In the genomic region with DNA sequence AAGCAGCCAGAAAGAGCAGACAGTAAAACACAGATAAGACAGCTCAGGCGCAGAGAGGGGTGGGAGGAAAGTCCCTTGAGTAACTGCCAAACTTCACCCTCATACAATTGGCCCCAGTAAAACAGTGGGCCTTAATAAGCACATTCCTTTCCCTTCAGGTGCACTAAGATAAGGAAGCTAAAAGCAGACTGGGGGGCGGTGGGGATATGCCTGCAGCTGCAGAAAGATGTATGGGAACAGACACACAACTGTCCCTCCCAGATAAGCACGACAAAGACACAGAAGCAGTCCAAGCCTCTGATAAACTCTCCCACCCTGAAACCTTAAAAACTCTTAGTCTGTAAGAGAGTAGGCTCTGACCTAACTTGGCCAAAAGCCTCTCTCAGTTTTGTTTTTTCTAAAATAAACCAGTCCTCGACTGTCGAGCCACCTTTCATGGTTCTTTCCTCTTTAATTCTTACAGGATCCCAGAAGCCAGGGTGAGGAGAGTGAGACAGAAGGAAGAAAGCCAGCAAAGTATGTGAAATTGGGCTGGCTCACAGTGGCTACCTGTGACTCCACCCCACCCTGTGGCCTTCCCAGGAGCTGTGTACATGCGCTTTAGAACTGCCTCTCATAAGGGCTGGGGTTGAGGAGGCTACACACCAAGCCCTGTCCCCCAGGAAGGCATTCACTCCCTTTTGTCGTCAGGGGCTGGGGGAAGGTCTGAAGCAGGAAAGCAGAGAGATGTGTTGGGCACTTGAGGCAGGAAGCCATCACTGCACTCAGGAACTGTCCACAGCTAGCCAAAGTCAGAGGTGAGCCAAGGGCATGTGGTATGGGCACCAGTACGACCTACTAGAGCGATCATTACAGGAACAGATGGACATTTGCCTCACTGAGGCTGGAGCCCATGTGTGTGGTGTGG, we compare ENCODE assay signal across 17 cellular contexts. TPM values are rescaled to one million over a fixed set of nuclear protein-coding genes. Genes with fewer than 3 reads are reported as not detected.
DNase-seq lines count a peak whose midpoint lies in the region; ATAC-seq and TF ChIP-seq lines count a peak whose summit lies in the region.
"Had no signal": no experiment of that assay in that cellular context is flagged by ENCODE, and none has a peak within 500 bp of the region (broad histone marks: within the 10 kb centered on the region; RNA-seq: fewer than 3 reads in every experiment).

No MANE protein-coding gene starts in this region.

- no peak overlapping the region for H3K27ac ChIP-seq in IMR-90 (ENCODE audit: insufficient read depth, low read length)
- H3K27ac ChIP-seq in colonic mucosa = no peak overlapping the region
- peak overlapping the region in 2 of 4 donors; percentile 62 to 70 for H3K27ac ChIP-seq in body of pancreas
- H3K27ac ChIP-seq: foreskin keratinocyte had no signal

- H2AK5ac ChIP-seq in IMR-90 (ENCODE audit: low read depth, low read length) = no peak overlapping the region

- no peak overlapping the region for H3K4me3 Mint-ChIP-seq in osteocyte (ENCODE audit: unreplicated experiment)
- H3K4me3 Mint-ChIP-seq: activated CD4-positive, alpha-beta memory T cell treated with anti-CD3 and anti-CD28 coated beads, Interleukin-2, amount 10 ng/mL, durations not matched to agents 7 days and 5 days; memory B cell had no signal

- H3K27me3 ChIP-seq in IMR-90 (ENCODE audit: control insufficient read depth, insufficient read depth, low read length) = peaks cover 4% of the 10 kb centered on the region
- no peaks in the 10 kb centered on the region for H3K27me3 ChIP-seq in colonic mucosa
- H3K27me3 ChIP-seq in body of pancreas = no peaks in the 10 kb centered on the region
- H3K27me3 ChIP-seq: foreskin keratinocyte had no signal

- no peak overlapping the region for H3K4ac ChIP-seq in IMR-90 (ENCODE audit: low read depth, low read length)

- H3K23ac ChIP-seq in IMR-90 (ENCODE audit: low read depth, low read length) = no peak overlapping the region

- no peaks in the 10 kb centered on the region for H3K79me1 ChIP-seq in IMR-90 (ENCODE audit: low read depth in 1 of 2, low read length in 2 of 2)

- in situ Hi-C loops in IMR-90 (cut with MboI; ENCODE audit: low sequenced_read_pairs) = no loop called here

- H4K20me1 ChIP-seq in IMR-90 (ENCODE audit: insufficient read depth, low read length) = no peaks in the 10 kb centered on the region

- H3K4me3 ChIP-seq in IMR-90 (ENCODE audit: insufficient read depth, low read depth, low read length) (no peak overlapping the region), colonic mucosa (no peak overlapping the region), body of pancreas (no peak overlapping the region)
- H3K4me3 ChIP-seq: smooth muscle cell had no signal

- WGBS in IMR-90 (ENCODE audit: extremely low coverage in 2 of 2, insufficient read length in 1 of 2), 2 experiments = 30% methylated on average over 3 of the region's 9 CpGs; no CpG with 5 or more reads in 1 of the 2 experiments
- WGBS in body of pancreas, 2 donors = 28 to 33% methylated on average over 9 of the region's 9 CpGs

- H3K4me2 ChIP-seq in IMR-90 (ENCODE audit: low read depth, low read length) = no peak overlapping the region
- H3K4me2 ChIP-seq: smooth muscle cell had no signal

- no peaks in the 10 kb centered on the region for H3K9me1 ChIP-seq in IMR-90 (ENCODE audit: insufficient read depth, low read length)

- H3K14ac ChIP-seq in IMR-90 (replicated peaks; ENCODE audit: low read depth, low read length) = no peak overlapping the region

- H2BK15ac ChIP-seq in IMR-90 (ENCODE audit: low read depth, low read length) = no peak overlapping the region

- TF ChIP-seq POLR2A in IMR-90 (IDR thresholded peaks at IDR 0.05; ENCODE audit: low read depth, low read length) (no peak), body of pancreas (IDR thresholded peaks at IDR 0.05) (no peak)

- no peaks in the 10 kb centered on the region for H3K4me1 ChIP-seq in IMR-90 (ENCODE audit: control insufficient read depth, insufficient read depth, low read length)
- H3K4me1 ChIP-seq in colonic mucosa = no peaks in the 10 kb centered on the region
- H3K4me1 ChIP-seq in body of pancreas = peaks cover 11% of the 10 kb centered on the region

- ATAC-seq in IMR-90 (ENCODE audit: low read depth) = no peak
- no peak for ATAC-seq in body of pancreas
- no peak for ATAC-seq in GM18909 (IDR thresholded peaks at IDR 0.05; ENCODE audit: poor library complexity, unreplicated experiment)

- H2AK9ac ChIP-seq in IMR-90 (replicated peaks; ENCODE audit: low read depth, low read length, poor library complexity) = no peak overlapping the region

- H3K9me3 ChIP-seq in IMR-90 (ENCODE audit: control insufficient read depth, insufficient read depth, low read length) = no peaks in the 10 kb centered on the region
- H3K9me3 ChIP-seq in colonic mucosa = no peaks in the 10 kb centered on the region
- no peaks in the 10 kb centered on the region for H3K9me3 ChIP-seq in body of pancreas

- no peak overlapping the region for H3K18ac ChIP-seq in IMR-90 (ENCODE audit: low read depth, low read length)

- intact Hi-C loops in IMR-90 (cut with micrococcal nuclease) (no loop called here), colonic mucosa (cut with DNase I) (no loop called here), body of pancreas (cut with DNase I) (no loop called here)

- no peak for TF ChIP-seq RAD21 in IMR-90 (IDR thresholded peaks at IDR 0.05; ENCODE audit: low read length)

- no peak overlapping the region for H2BK20ac ChIP-seq in IMR-90 (ENCODE audit: low read depth, low read length)

- no peak overlapping the region for H3K27ac Mint-ChIP-seq in osteocyte (ENCODE audit: unreplicated experiment)
- H3K27ac Mint-ChIP-seq: activated CD4-positive, alpha-beta memory T cell treated with anti-CD3 and anti-CD28 coated beads, Interleukin-2, amount 10 ng/mL, durations not matched to agents 7 days and 5 days; memory B cell had no signal

- H3K56ac ChIP-seq in IMR-90 (ENCODE audit: extremely low read depth, insufficient read depth, low read length) = no peak overlapping the region

- H3K36me3 ChIP-seq in IMR-90 (ENCODE audit: control insufficient read depth, insufficient read depth, low read length) (no peaks in the 10 kb centered on the region), colonic mucosa (no peaks in the 10 kb centered on the region), body of pancreas (replicated peaks in 1 of 2; ENCODE audit: insufficient read depth in 1 of 2, low read depth in 2 of 2) (no peaks in the 10 kb centered on the region)

- dilution Hi-C loops in IMR-90 (cut with HindIII; ENCODE audit: low sequenced_read_pairs, unreplicated experiment) = no loop called here

- H3K9ac ChIP-seq in IMR-90 (ENCODE audit: low read depth, low read length) (no peak overlapping the region), colonic mucosa (ENCODE audit: low read depth in 2 of 2, low read length in 2 of 2) (no peak overlapping the region)

- no peak for TF ChIP-seq CTCF in IMR-90 (conservative IDR thresholded peaks at IDR 0.05; ENCODE audit: low read depth, low read length)
- TF ChIP-seq CTCF in colonic mucosa (IDR thresholded peaks at IDR 0.05) = no peak
- no peak for TF ChIP-seq CTCF in osteocyte (IDR thresholded peaks at IDR 0.05)
- no peak for TF ChIP-seq CTCF in body of pancreas (IDR thresholded peaks at IDR 0.05)

- no peak overlapping the region for H4K5ac ChIP-seq in IMR-90 (ENCODE audit: low read depth, low read length)

- H3K36me3 Mint-ChIP-seq in osteocyte (ENCODE audit: unreplicated experiment) = no peaks in the 10 kb centered on the region
- H3K36me3 Mint-ChIP-seq: memory B cell had no signal

- CTCF ChIA-PET in IMR-90 (lab: Yijun Ruan, JAX) = interaction anchor here (1.3 kb wide), 1 partner anchor 9 kb away, joined by 4 read pairs; no protein-coding TSS in a partner anchor

- no peak overlapping the region for H4K91ac ChIP-seq in IMR-90 (ENCODE audit: insufficient read depth, low read depth, low read length)

- H4K8ac ChIP-seq in IMR-90 (ENCODE audit: low read depth in 2 of 2, low read length in 2 of 2) = no peak overlapping the region

- no peak overlapping the region for H2BK5ac ChIP-seq in IMR-90 (ENCODE audit: low read depth, low read length, poor library complexity, severe bottlenecking)

- POLR2A ChIA-PET in IMR-90 (lab: Charles Lee; ENCODE audit: unreplicated experiment) = no interaction called here

- BruUV-seq in IMR-90 (replicated peaks; lab: Mats Ljungman, UMichigan) = no TSS peak

- no peaks in the 10 kb centered on the region for H3K9me3 Mint-ChIP-seq in osteocyte (ENCODE audit: unreplicated experiment)
- H3K9me3 Mint-ChIP-seq: activated CD4-positive, alpha-beta memory T cell treated with anti-CD3 and anti-CD28 coated beads, Interleukin-2, amount 10 ng/mL, durations not matched to agents 7 days and 5 days; memory B cell had no signal

- H2BK120ac ChIP-seq in IMR-90 (ENCODE audit: low read depth, low read length) = no peak overlapping the region

- peaks cover 2% of the 10 kb centered on the region for H3K27me3 Mint-ChIP-seq in osteocyte (ENCODE audit: unreplicated experiment)

- H3K4me1 Mint-ChIP-seq in osteocyte (ENCODE audit: unreplicated experiment) = no peaks in the 10 kb centered on the region

- H2AFZ ChIP-seq in IMR-90 (replicated peaks; ENCODE audit: low read length, poor library complexity) = peak overlapping the region; percentile 38

- DNase-seq in CMK (ENCODE audit: low read depth) = peak; percentile 69
- no peak for DNase-seq in IMR-90
- DNase-seq in colonic mucosa = peak; percentile 15
- peak; percentile 54 for DNase-seq in osteocyte (ENCODE audit: extremely low spot score, unreplicated experiment)
- DNase-seq in SKM-1 (lab: John Stamatoyannopoulos, UW; ENCODE audit: unreplicated experiment) = no peak
- no peak for DNase-seq in body of pancreas
- DNase-seq in NCI-H2227 (lab: John Stamatoyannopoulos, UW; ENCODE audit: unreplicated experiment) = no peak
- DNase-seq: activated CD4-positive, alpha-beta memory T cell treated with anti-CD3 and anti-CD28 coated beads, Interleukin-2, amount 10 ng/mL, durations not matched to agents 7 days and 5 days; activated effector memory CD4-positive, alpha-beta T cell treated with anti-CD3 and anti-CD28 coated beads, Interleukin-2, amount 50 U/mL, for 16 hours; DMS79; Right ventricle myocardium superior; T1000 had no signal

RNA-seq across cellular contexts. Expression of a gene that starts 4.6 kb away (rescaled TPM):
- total RNA-seq in IMR-90 (2012; rRNA removed) (not detected in 2 replicates), colonic mucosa (not detected), osteocyte (not detected in 2 replicates), body of pancreas (not detected)
- polyA plus RNA-seq in IMR-90 (2012; rRNA removed) = not detected in 2 replicates
- not detected in 2 replicates for polyA plus RNA-seq in IMR-90 (2012; cell fraction: cytosol; rRNA removed)
- polyA plus RNA-seq in IMR-90 (2012; cell fraction: nucleus; rRNA removed; ENCODE audit: low replicate concordance) = not detected in 2 replicates
- total RNA-seq: activated CD4-positive, alpha-beta memory T cell treated with anti-CD3 and anti-CD28 coated beads, Interleukin-2, amount 10 ng/mL, durations not matched to agents 7 days and 5 days; osteoblast; Right ventricle myocardium superior had no signal

RNA-seq across cellular contexts. Expression of a gene that starts 13.6 kb away (rescaled TPM):
- not detected in 2 replicates for total RNA-seq in IMR-90 (2012; rRNA removed)
- not detected in 2 replicates for polyA plus RNA-seq in IMR-90 (2012; rRNA removed)
- polyA plus RNA-seq in IMR-90 (2012; cell fraction: cytosol; rRNA removed) = not detected in 2 replicates
- not detected in 2 replicates for polyA plus RNA-seq in IMR-90 (2012; cell fraction: nucleus; rRNA removed; ENCODE audit: low replicate concordance)
- 10 to 100 TPM; 16.3 to 34.9 TPM for total RNA-seq in colonic mucosa
- not detected in 2 replicates for total RNA-seq in osteocyte
- total RNA-seq in body of pancreas = 10 to 100 TPM; 19.5 to 43.2 TPM

RNA-seq across cellular contexts. Expression of a gene that starts 31.3 kb away (rescaled TPM):
- total RNA-seq in IMR-90 (2012; rRNA removed) = not detected in 2 replicates
- not detected in 2 replicates for polyA plus RNA-seq in IMR-90 (2012; rRNA removed)
- not detected in 2 replicates for polyA plus RNA-seq in IMR-90 (2012; cell fraction: cytosol; rRNA removed)
- polyA plus RNA-seq in IMR-90 (2012; cell fraction: nucleus; rRNA removed; ENCODE audit: low replicate concordance) = not detected in 2 replicates
- total RNA-seq in colonic mucosa = not detected
- not detected in 2 replicates for total RNA-seq in osteocyte
- total RNA-seq in body of pancreas = not detected
- total RNA-seq: activated CD4-positive, alpha-beta memory T cell treated with anti-CD3 and anti-CD28 coated beads, Interleukin-2, amount 10 ng/mL, durations not matched to agents 7 days and 5 days; foreskin keratinocyte; osteoblast; Right ventricle myocardium superior; smooth muscle cell had no signal

RNA-seq across cellular contexts. Expression of a gene that starts 31.4 kb away (rescaled TPM):
- not detected in 2 replicates for total RNA-seq in IMR-90 (2012; rRNA removed)
- not detected in 2 replicates for polyA plus RNA-seq in IMR-90 (2012; rRNA removed)
- polyA plus RNA-seq in IMR-90 (2012; cell fraction: cytosol; rRNA removed) = not detected in 2 replicates
- not detected in 2 replicates for polyA plus RNA-seq in IMR-90 (2012; cell fraction: nucleus; rRNA removed; ENCODE audit: low replicate concordance)
- total RNA-seq in colonic mucosa = not detected
- total RNA-seq in osteocyte = not detected in 2 replicates
- not detected for total RNA-seq in body of pancreas
- total RNA-seq: activated CD4-positive, alpha-beta memory T cell treated with anti-CD3 and anti-CD28 coated beads, Interleukin-2, amount 10 ng/mL, durations not matched to agents 7 days and 5 days; foreskin keratinocyte; osteoblast; smooth muscle cell had no signal
- polyA plus RNA-seq: foreskin keratinocyte, smooth muscle cell had no signal

RNA-seq across cellular contexts. Expression of a gene that starts 46.8 kb away (rescaled TPM):
- total RNA-seq in IMR-90 (2012; rRNA removed) (not detected in 2 replicates), colonic mucosa (1 to 10 TPM in 1 of 2 donors, under 1 TPM in 1; 0.79 to 6.9 TPM), osteocyte (not detected in 2 replicates), body of pancreas (1 to 10 TPM in 1 of 2 donors, not detected in 1; 1.8 TPM)
- polyA plus RNA-seq in IMR-90 (2012; rRNA removed) = not detected in 2 replicates
- polyA plus RNA-seq in IMR-90 (2012; cell fraction: cytosol; rRNA removed) = not detected in 2 replicates
- not detected in 2 replicates for polyA plus RNA-seq in IMR-90 (2012; cell fraction: nucleus; rRNA removed; ENCODE audit: low replicate concordance)
- total RNA-seq: activated CD4-positive, alpha-beta memory T cell treated with anti-CD3 and anti-CD28 coated beads, Interleukin-2, amount 10 ng/mL, durations not matched to agents 7 days and 5 days; osteoblast; smooth muscle cell had no signal

Comparison
In these comparisons a context has a peak if more than half of its experiments do, and no peak if none do; other contexts are left out.
1. DNase-seq: peak in CMK (single experiment), colonic mucosa (single experiment) and osteocyte (single experiment); none in IMR-90 (single experiment), SKM-1 (single experiment), body of pancreas (0 of 4) and NCI-H2227 (single experiment).
2. RNA of a gene that starts 13.6 kb away (total RNA-seq): 19.5 to 43.2 TPM in body of pancreas and 16.3 to 34.9 TPM in colonic mucosa; not detected in osteocyte and not detected in IMR-90; every median in the first group is over 10 times any median in the second.